8 cellular contexts compared by ENCODE assay signal in genomic region chr10:73591935-73592699, GRCh38. TPM values are rescaled to one million over a fixed set of nuclear protein-coding genes. Genes with fewer than 3 reads are reported as not detected.
DNase-seq lines count a peak whose midpoint lies in the region; ATAC-seq, FAIRE-seq and TF ChIP-seq lines count a peak whose summit lies in the region.

No MANE protein-coding gene starts in this region.

- TF ChIP-seq POLR2A in HCT116 (IDR thresholded peaks at IDR 0.05; ENCODE audit: borderline replicate concordance, extremely low read depth, insufficient read depth, insufficient read length) = no peak

- no peak overlapping the region for H3K4me3 ChIP-seq in CD8-positive, alpha-beta T cell (ENCODE audit: low read depth, low read length)
- H3K4me3 ChIP-seq in HCT116 (replicated peaks in 1 of 2; ENCODE audit: low read depth in 1 of 2, low read length in 2 of 2) = peak overlapping the region in 1 of 2 experiments; percentile 28; a peak in 1 of 4 replicates
- H3K4me3 ChIP-seq in liver (ENCODE audit: low read depth in 1 of 3, low read length in 3 of 3) = no peak overlapping the region

- 37% methylated on average over 3 of the region's 3 CpGs for WGBS in liver

- peak overlapping the region; percentile 68 for H3K4me2 ChIP-seq in HCT116 (ENCODE audit: low read length)

- H3K36me3 Mint-ChIP-seq in CD8-positive, alpha-beta T cell = no peaks in the 10 kb centered on the region

- CTCF ChIA-PET in CD8-positive, alpha-beta T cell (lab: Charles Lee) = interaction anchor here (0.6 to 2.1 kb wide), 3 partner anchors 52 to 79 kb away, joined by 3 to 6 read pairs (median 5); no protein-coding TSS in a partner anchor
- CTCF ChIA-PET in HCT116 (lab: Charles Lee) = interaction anchor here (1.9 kb wide), 1 partner anchor 10 kb away, joined by 6 read pairs; no protein-coding TSS in a partner anchor

- H3K27me3 Mint-ChIP-seq in CD8-positive, alpha-beta T cell (ENCODE audit: low read depth) = no peaks in the 10 kb centered on the region

- H3K9ac ChIP-seq in HCT116 (ENCODE audit: low read length) (peak overlapping the region; percentile 36; the same call in 1 of the 2 replicates), liver (ENCODE audit: low read depth in 1 of 2, low read length in 2 of 2) (no peak overlapping the region)

- no peaks in the 10 kb centered on the region for H3K9me2 ChIP-seq in HCT116 (ENCODE audit: insufficient read depth)

- H3K4me1 ChIP-seq in CD8-positive, alpha-beta T cell (ENCODE audit: insufficient read depth, low read length) = peaks cover 14% of the 10 kb centered on the region
- peaks cover 14 to 23% of the 10 kb centered on the region in 2 experiments; a peak in 3 of 4 replicates for H3K4me1 ChIP-seq in HCT116 (ENCODE audit: control insufficient read depth in 1 of 2, insufficient read depth in 2 of 2, low read length in 2 of 2)
- peaks cover 5 to 15% (median 13%) of the 10 kb centered on the region in 4 donors for H3K4me1 ChIP-seq in liver (ENCODE audit: control insufficient read depth in 4 of 4, insufficient read depth in 4 of 4, low read length in 3 of 4)

- intact Hi-C loops in CD8-positive, alpha-beta T cell (cut with DNase I, micrococcal nuclease) = loop anchor here in 1 of 2 experiments (10.0 kb wide), 1 partner anchor 67 kb away; no protein-coding TSS in a partner anchor
- intact Hi-C loops in HCT116 (cut with micrococcal nuclease) = no loop called here

- no peak for TF ChIP-seq CTCF in CD8-positive, alpha-beta T cell (IDR thresholded peaks at IDR 0.05)
- TF ChIP-seq CTCF in HCT116 (IDR thresholded peaks at IDR 0.05 in 2 of 3, conservative IDR thresholded peaks at IDR 0.05 in 1 of 3; ENCODE audit: borderline replicate concordance in 1 of 3, insufficient read depth in 1 of 3, low read depth in 2 of 3, low read length in 2 of 3) (no peak), liver (IDR thresholded peaks at IDR 0.05; ENCODE audit: low read depth, low read length, missing input control) (no peak)

- H3K9me3 ChIP-seq in CD8-positive, alpha-beta T cell (ENCODE audit: low read length) = no peaks in the 10 kb centered on the region
- H3K9me3 ChIP-seq in HCT116 (ENCODE audit: control insufficient read depth in 1 of 2, insufficient read depth in 1 of 2, low read depth in 1 of 2, low read length in 2 of 2) (no peaks in the 10 kb centered on the region), liver (ENCODE audit: control insufficient read depth in 4 of 4, low read length in 3 of 4) (no peaks in the 10 kb centered on the region)

- RAD21 ChIA-PET in HCT116 (lab: Charles Lee; ENCODE audit: low non-redundant PET in 1 of 2, low total read pairs in 2 of 2, uncharacterized antibody in 2 of 2, unreplicated experiment in 2 of 2) = no interaction called here

- no peaks in the 10 kb centered on the region for H3K9me3 Mint-ChIP-seq in CD8-positive, alpha-beta T cell

- peak overlapping the region; percentile 20 for H2AFZ ChIP-seq in HCT116 (ENCODE audit: low read depth, low read length, poor library complexity, severe bottlenecking)

- no peak overlapping the region for H3K27ac Mint-ChIP-seq in CD8-positive, alpha-beta T cell

- no peak overlapping the region for H3K27ac ChIP-seq in CD8-positive, alpha-beta T cell (ENCODE audit: low read depth, low read length)
- H3K27ac ChIP-seq in HCT116 (ENCODE audit: low read depth, low read length) (peak overlapping the region; percentile 14; the same call in 1 of the 2 replicates), liver (ENCODE audit: low read depth in 1 of 2, low read length in 2 of 2) (no peak overlapping the region)

- H3K4me1 Mint-ChIP-seq in CD8-positive, alpha-beta T cell (ENCODE audit: low read depth) = peaks cover 15% of the 10 kb centered on the region

- BruUV-seq in HCT116 (replicated peaks; lab: Mats Ljungman, UMichigan) = no TSS peak

- peak; percentile 89 for FAIRE-seq in RCC 7860 (lab: Jason Lieb, UNC)

- H3K36me3 ChIP-seq in CD8-positive, alpha-beta T cell (ENCODE audit: insufficient read depth, low read length) = no peaks in the 10 kb centered on the region
- no peaks in the 10 kb centered on the region for H3K36me3 ChIP-seq in HCT116 (ENCODE audit: control insufficient read depth in 1 of 2, insufficient read depth in 2 of 2, low read length in 2 of 2)
- no peaks in the 10 kb centered on the region for H3K36me3 ChIP-seq in liver (ENCODE audit: control insufficient read depth in 4 of 4, insufficient read depth in 3 of 4, low read depth in 1 of 4, low read length in 3 of 4)

- no peaks in the 10 kb centered on the region for H4K20me1 ChIP-seq in HCT116 (ENCODE audit: insufficient read depth)

- peak overlapping the region; percentile 55 for H3K4me3 Mint-ChIP-seq in CD8-positive, alpha-beta T cell

- no peaks in the 10 kb centered on the region for H3K27me3 ChIP-seq in CD8-positive, alpha-beta T cell (ENCODE audit: insufficient read depth, low read length)
- H3K27me3 ChIP-seq in HCT116 (ENCODE audit: insufficient read depth, low read length) (no peaks in the 10 kb centered on the region), liver (ENCODE audit: control insufficient read depth in 4 of 4, insufficient read depth in 4 of 4, low read length in 3 of 4) (no peaks in the 10 kb centered on the region)

- DNase-seq in CD8-positive, alpha-beta T cell = no peak
- peak; percentile 48 for DNase-seq in HCT116 (ENCODE audit: low read depth, low spot score)
- DNase-seq in RCC 7860 (ENCODE audit: low spot score) = peak; percentile 67
- peak; percentile 36 for DNase-seq in dermis blood vessel endothelial cell
- DNase-seq in superior temporal gyrus (ENCODE audit: extremely low spot score) = peak; percentile 91

- H3K79me2 ChIP-seq in HCT116 (ENCODE audit: insufficient read depth, low read length) = no peaks in the 10 kb centered on the region

- TF ChIP-seq RAD21 in HCT116 (IDR thresholded peaks at IDR 0.05; ENCODE audit: low read depth) (no peak), liver (IDR thresholded peaks at IDR 0.05) (peak in 1 of 2 donors; percentile 32)

- POLR2A ChIA-PET in CD8-positive, alpha-beta T cell (lab: Charles Lee) = interaction anchor here (1.1 kb wide), 1 partner anchor 34 kb away, joined by 4 read pairs; no protein-coding TSS in a partner anchor
- POLR2A ChIA-PET in HCT116 (lab: Charles Lee) = no interaction called here

- no peak for ATAC-seq in CD8-positive, alpha-beta T cell
- ATAC-seq in HCT116 (peak; percentile 86), HG02884 (IDR thresholded peaks at IDR 0.05; ENCODE audit: unreplicated experiment) (no peak), HG02938 (IDR thresholded peaks at IDR 0.05; ENCODE audit: unreplicated experiment) (no peak)

TF ChIP-seq in HCT116, 20 proteins besides CTCF, POLR2A, EP300 and RAD21 (continues in another document):
- TF ChIP-seq ZFX (IDR thresholded peaks at IDR 0.05) = no peak
- no peak; the same call in 1 of the 2 replicates for TF ChIP-seq JUND (IDR thresholded peaks at IDR 0.05)
- TF ChIP-seq ATF3 (IDR thresholded peaks at IDR 0.05) = no peak; the same call in 1 of the 2 replicates
- no peak for TF ChIP-seq MAX (IDR thresholded peaks at IDR 0.05)
- no peak for TF ChIP-seq ELF1 (IDR thresholded peaks at IDR 0.05; ENCODE audit: borderline replicate concordance, low read depth)

TF ChIP-seq in liver, 16 proteins besides CTCF, POLR2A, EP300 and RAD21 (continues in another document):
- TF ChIP-seq HNF4G (IDR thresholded peaks at IDR 0.05) = peak; percentile 58
- TF ChIP-seq MAX (IDR thresholded peaks at IDR 0.05) = peak; percentile 21
- no peak for TF ChIP-seq GABPA (IDR thresholded peaks at IDR 0.05 in 1 of 2, conservative IDR thresholded peaks at IDR 0.05 in 1 of 2)
- TF ChIP-seq TAF1 (conservative IDR thresholded peaks at IDR 0.05) = no peak
- TF ChIP-seq JUND (IDR thresholded peaks at IDR 0.05) = peak; percentile 57 to 63
- TF ChIP-seq RXRA (IDR thresholded peaks at IDR 0.05) = peak; percentile 35 to 70
- peak; percentile 80 to 82 for TF ChIP-seq HNF4A (conservative IDR thresholded peaks at IDR 0.05)
- TF ChIP-seq FOXA1 (IDR thresholded peaks at IDR 0.05) = no peak
- peak; percentile 20 for TF ChIP-seq YY1 (IDR thresholded peaks at IDR 0.05)
- peak; percentile 29 for TF ChIP-seq REST (IDR thresholded peaks at IDR 0.05)
- peak; percentile 53 for TF ChIP-seq FOXA2 (IDR thresholded peaks at IDR 0.05)

RNA-seq across cellular contexts. Expression of gene USP54, which starts 1.0 kb away (rescaled TPM):
- 1 to 10 TPM; 2.0 to 2.9 TPM for total RNA-seq in CD8-positive, alpha-beta T cell
- total RNA-seq in HCT116 (2021; ENCODE audit: unreplicated experiment) (28.0 TPM), dermis blood vessel endothelial cell (8.8 and 10.1 TPM in 2 replicates), liver (1 to 10 TPM; 3.6 to 9.0 TPM)
- polyA plus RNA-seq in HCT116 (2012) = 10.0 and 14.1 TPM in 2 replicates
- polyA plus RNA-seq in liver = 10 to 100 TPM in 1 of 2 donors, 1 to 10 TPM in 1; 1.3 to 10.4 TPM

RNA-seq across cellular contexts. Expression of gene MYOZ1, which starts 49.2 kb away (rescaled TPM):
- not detected for total RNA-seq in CD8-positive, alpha-beta T cell
- total RNA-seq in HCT116 (2021; ENCODE audit: unreplicated experiment) (not detected), dermis blood vessel endothelial cell (not detected in 2 replicates), liver (under 1 TPM; 0.17 to 0.23 TPM)
- polyA plus RNA-seq in HCT116 (2012) = not detected in 2 replicates
- under 1 TPM in 1 of 2 donors, not detected in 1; 0.14 TPM for polyA plus RNA-seq in liver

Comparison
In these comparisons a context has a peak if more than half of its experiments do, and no peak if none do; other contexts are left out.
1. DNase-seq: peak in HCT116 (single experiment), RCC 7860 (single experiment), dermis blood vessel endothelial cell (single experiment) and superior temporal gyrus (single experiment); none in CD8-positive, alpha-beta T cell (0 of 7).